ENCODE assay signal across 1 cellular context in genomic region chr4:25847329-25847728, GRCh38.
TF ChIP-seq lines count a peak whose summit lies in the region.

No MANE protein-coding gene starts in this region.

TF ChIP-seq in IMR-90, 13 proteins besides CTCF, POLR2A, EP300 and RAD21:
- no peak for TF ChIP-seq MAFK (IDR thresholded peaks at IDR 0.05; ENCODE audit: low read depth, low read length)
- TF ChIP-seq NFE2L2 (IDR thresholded peaks at IDR 0.05; ENCODE audit: low read depth, low read length): no peak
- TF ChIP-seq SMC3 (IDR thresholded peaks at IDR 0.05; ENCODE audit: low read depth, low read length): no peak
- no peak for TF ChIP-seq RFX5 (IDR thresholded peaks at IDR 0.05; ENCODE audit: low read depth, low read length)
- TF ChIP-seq, protein P1, sequence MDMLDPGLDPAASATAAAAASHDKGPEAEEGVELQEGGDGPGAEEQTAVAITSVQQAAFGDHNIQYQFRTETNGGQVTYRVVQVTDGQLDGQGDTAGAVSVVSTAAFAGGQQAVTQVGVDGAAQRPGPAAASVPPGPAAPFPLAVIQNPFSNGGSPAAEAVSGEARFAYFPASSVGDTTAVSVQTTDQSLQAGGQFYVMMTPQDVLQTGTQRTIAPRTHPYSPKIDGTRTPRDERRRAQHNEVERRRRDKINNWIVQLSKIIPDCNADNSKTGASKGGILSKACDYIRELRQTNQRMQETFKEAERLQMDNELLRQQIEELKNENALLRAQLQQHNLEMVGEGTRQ (IDR thresholded peaks at IDR 0.05; ENCODE audit: low read depth, low read length): no peak
- TF ChIP-seq MAZ (IDR thresholded peaks at IDR 0.05; ENCODE audit: borderline replicate concordance, low read depth, low read length): no peak
- TF ChIP-seq BHLHE40 (IDR thresholded peaks at IDR 0.05; ENCODE audit: low read depth, low read length): no peak
- TF ChIP-seq FOS (IDR thresholded peaks at IDR 0.05; ENCODE audit: low read depth, low read length): no peak
- no peak for TF ChIP-seq RCOR1 (IDR thresholded peaks at IDR 0.05; ENCODE audit: insufficient replicate concordance, low read length)
- no peak; the same call in 1 of the 2 replicates for TF ChIP-seq CEBPB (IDR thresholded peaks at IDR 0.05; ENCODE audit: low read depth, low read length)
- TF ChIP-seq MXI1 (IDR thresholded peaks at IDR 0.05; ENCODE audit: borderline replicate concordance, low read depth, low read length): no peak
